ENCODE assay signal across 1 cellular context in the genomic region with DNA sequence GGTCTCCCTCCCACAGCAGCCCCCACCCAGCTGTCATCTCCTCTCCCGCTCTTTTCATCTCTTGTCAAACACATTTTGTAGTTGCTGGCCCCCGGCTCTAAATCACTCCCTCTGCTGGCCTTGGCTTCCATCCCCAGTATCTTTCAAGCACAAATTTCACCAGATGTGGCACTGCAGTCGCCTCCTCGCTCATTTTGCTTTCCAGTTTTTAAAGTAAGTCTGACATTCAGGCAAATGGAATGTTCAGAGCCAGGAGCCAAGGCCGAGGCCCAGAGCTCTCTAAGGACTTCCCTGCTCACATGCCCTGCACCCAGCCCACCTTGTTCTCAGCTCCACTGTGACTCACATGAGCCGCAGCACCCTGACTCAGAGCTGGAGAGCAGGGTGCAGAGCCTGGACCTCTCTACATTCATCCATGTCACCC.
TF ChIP-seq lines count a peak whose summit lies in the region.

No MANE protein-coding gene starts in this region.

TF ChIP-seq in IMR-90, 13 proteins besides CTCF, POLR2A, EP300 and RAD21 (continued from another document):
- no peak for TF ChIP-seq RFX5 (IDR thresholded peaks at IDR 0.05; ENCODE audit: low read depth, low read length)
